In the genomic region with DNA sequence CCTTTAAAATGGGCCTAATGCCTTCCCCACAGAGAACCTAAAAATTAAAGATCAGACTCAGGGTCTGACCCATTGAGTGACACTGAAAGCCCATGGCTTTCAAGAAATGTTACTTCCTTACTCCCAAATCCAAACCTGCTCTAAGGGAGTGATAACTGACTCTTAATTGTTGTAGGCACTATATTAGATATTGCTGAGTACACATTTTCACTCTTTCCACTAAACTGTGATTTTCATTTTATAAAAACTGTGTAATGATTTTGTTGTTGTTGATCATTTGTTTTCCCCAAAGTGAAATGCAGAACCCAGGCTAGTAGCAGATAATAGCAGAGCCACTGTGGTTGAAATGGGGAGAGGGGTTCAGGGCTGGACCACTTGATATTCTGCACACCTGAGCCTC, we compare ENCODE assay signal across 11 cellular contexts.
"Had no signal": no experiment of that assay in that cellular context is flagged by ENCODE, and none has a peak within 500 bp of the region (broad histone marks: within the 10 kb centered on the region; RNA-seq: fewer than 3 reads in every experiment).

No MANE protein-coding gene starts in this region.

- H3K4me3 ChIP-seq: GM23248, GM23338, HAP-1 had no signal

- H3K9ac ChIP-seq: GM23248 had no signal

- H3K27ac ChIP-seq: GM23248 had no signal

- DNase-seq: GM23248, GOT3, H7, H9, HCEC 1CT, HFFc6 had no signal

- H3K9me3 ChIP-seq: HAP-1 had no signal

- H3K4me2 ChIP-seq: GM23338 had no signal

- H3K4me1 ChIP-seq: HAP-1 had no signal

- FAIRE-seq: H1, H54 had no signal

- ATAC-seq: GM23338, HCT116 had no signal

- H3K36me3 ChIP-seq: HAP-1 had no signal

- H2AFZ ChIP-seq: GM23248, GM23338 had no signal
